ENCODE assay signal across 1 cellular context in genomic region chr15:41494190-41494921, GRCh38.
TF ChIP-seq lines count a peak whose summit lies in the region.

No MANE protein-coding gene starts in this region.

TF ChIP-seq in HEK293, 187 proteins besides CTCF, POLR2A, EP300 and RAD21 (continued from another document):
- TF ChIP-seq ZNF704 (tag by site-specific recombination; IDR thresholded peaks at IDR 0.05) (no peak), ZNF621 (tag by site-specific recombination; IDR thresholded peaks at IDR 0.05) (no peak), GLIS1 (tag by site-specific recombination; IDR thresholded peaks at IDR 0.05) (peak; percentile 9; the same call in 1 of the 2 replicates), PRDM6 (tag by site-specific recombination; IDR thresholded peaks at IDR 0.05) (no peak), ZNF501 (tag by site-specific recombination; IDR thresholded peaks at IDR 0.05) (no peak), ZNF48 (tag by site-specific recombination; IDR thresholded peaks at IDR 0.05) (no peak), ZNF239 (tag by site-specific recombination; IDR thresholded peaks at IDR 0.05) (no peak), ZNF518A (tag by site-specific recombination; conservative IDR thresholded peaks at IDR 0.05; ENCODE audit: low read depth) (no peak), TSHZ1 (tag by site-specific recombination; IDR thresholded peaks at IDR 0.05; ENCODE audit: borderline replicate concordance) (no peak), INSM2 (tag by site-specific recombination; IDR thresholded peaks at IDR 0.05) (no peak), EGR2 (tag by site-specific recombination; IDR thresholded peaks at IDR 0.05; ENCODE audit: low read depth) (no peak), ZNF658 (tag by site-specific recombination; IDR thresholded peaks at IDR 0.05) (no peak), KLF10 (tag by site-specific recombination; IDR thresholded peaks at IDR 0.05) (no peak), REST (tag by site-specific recombination; IDR thresholded peaks at IDR 0.05) (no peak)
